8 cellular contexts compared by ENCODE assay signal in genomic region chr17:9644910-9645751, GRCh38. TPM values are rescaled to one million over a fixed set of nuclear protein-coding genes. Genes with fewer than 3 reads are reported as not detected.
A peak's percentile ranks its signal among the peaks of the same experiment; 100 is the strongest.
DNase-seq lines count a peak whose midpoint lies in the region; ATAC-seq and TF ChIP-seq lines count a peak whose summit lies in the region.

A gene with protein sequence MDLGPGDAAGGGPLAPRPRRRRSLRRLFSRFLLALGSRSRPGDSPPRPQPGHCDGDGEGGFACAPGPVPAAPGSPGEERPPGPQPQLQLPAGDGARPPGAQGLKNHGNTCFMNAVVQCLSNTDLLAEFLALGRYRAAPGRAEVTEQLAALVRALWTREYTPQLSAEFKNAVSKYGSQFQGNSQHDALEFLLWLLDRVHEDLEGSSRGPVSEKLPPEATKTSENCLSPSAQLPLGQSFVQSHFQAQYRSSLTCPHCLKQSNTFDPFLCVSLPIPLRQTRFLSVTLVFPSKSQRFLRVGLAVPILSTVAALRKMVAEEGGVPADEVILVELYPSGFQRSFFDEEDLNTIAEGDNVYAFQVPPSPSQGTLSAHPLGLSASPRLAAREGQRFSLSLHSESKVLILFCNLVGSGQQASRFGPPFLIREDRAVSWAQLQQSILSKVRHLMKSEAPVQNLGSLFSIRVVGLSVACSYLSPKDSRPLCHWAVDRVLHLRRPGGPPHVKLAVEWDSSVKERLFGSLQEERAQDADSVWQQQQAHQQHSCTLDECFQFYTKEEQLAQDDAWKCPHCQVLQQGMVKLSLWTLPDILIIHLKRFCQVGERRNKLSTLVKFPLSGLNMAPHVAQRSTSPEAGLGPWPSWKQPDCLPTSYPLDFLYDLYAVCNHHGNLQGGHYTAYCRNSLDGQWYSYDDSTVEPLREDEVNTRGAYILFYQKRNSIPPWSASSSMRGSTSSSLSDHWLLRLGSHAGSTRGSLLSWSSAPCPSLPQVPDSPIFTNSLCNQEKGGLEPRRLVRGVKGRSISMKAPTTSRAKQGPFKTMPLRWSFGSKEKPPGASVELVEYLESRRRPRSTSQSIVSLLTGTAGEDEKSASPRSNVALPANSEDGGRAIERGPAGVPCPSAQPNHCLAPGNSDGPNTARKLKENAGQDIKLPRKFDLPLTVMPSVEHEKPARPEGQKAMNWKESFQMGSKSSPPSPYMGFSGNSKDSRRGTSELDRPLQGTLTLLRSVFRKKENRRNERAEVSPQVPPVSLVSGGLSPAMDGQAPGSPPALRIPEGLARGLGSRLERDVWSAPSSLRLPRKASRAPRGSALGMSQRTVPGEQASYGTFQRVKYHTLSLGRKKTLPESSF (plus strand): TSS chr17:9645517. CDS start chr17:9645633, 116 bp downstream.

- no peaks in the 10 kb centered on the region for H3K9me3 ChIP-seq in osteoblast (ENCODE audit: low read depth, low read length)

- H3K4me2 ChIP-seq in osteoblast (ENCODE audit: insufficient read depth, low read length), result peak within 1 kb of the TSS; percentile 67

- peak; percentile 19 for DNase-seq in NCI-H2029 (lab: John Stamatoyannopoulos, UW)
- no peak for DNase-seq in NCI-H2029 treated with DMSO at 0.1 percent for 48 hours (lab: John Stamatoyannopoulos, UW)
- peak; percentile 54 for DNase-seq in M059J (ENCODE audit: low read depth)
- peak in 2 of 3 experiments; percentile 14 to 17 for DNase-seq in activated CD8-positive, alpha-beta memory T cell treated with anti-CD3 and anti-CD28 coated beads for 48 hours (ENCODE audit: low read depth in 2 of 3, low spot score in 2 of 3)
- DNase-seq in foreskin fibroblast, result peak in 1 of 2 donors; percentile 31
- DNase-seq in osteoblast (ENCODE audit: insufficient read length, low spot score, missing footprints), result peak; percentile 78
- no peak for DNase-seq in globus pallidus (ENCODE audit: low spot score)

- no peaks in the 10 kb centered on the region for H3K36me3 ChIP-seq in osteoblast (ENCODE audit: insufficient read depth, low read length)

- ATAC-seq in HG02763 (IDR thresholded peaks at IDR 0.05; ENCODE audit: unreplicated experiment), result no peak

- TF ChIP-seq CTCF in foreskin fibroblast (IDR thresholded peaks at IDR 0.05; ENCODE audit: low read depth, low read length) (no peak), osteoblast (IDR thresholded peaks at IDR 0.05; ENCODE audit: extremely low read depth, low read depth, low read length) (no peak)

- H3K27ac ChIP-seq in osteoblast (ENCODE audit: low read depth, low read length), result no peak within 1 kb of the TSS

- H3K4me3 ChIP-seq in foreskin fibroblast (ENCODE audit: low read depth in 1 of 2, low read length in 2 of 2), result peak within 1 kb of the TSS; percentile 58 to 65
- peak within 1 kb of the TSS; percentile 53 for H3K4me3 ChIP-seq in osteoblast (ENCODE audit: insufficient read depth, low read length)

- peak within 1 kb of the TSS; percentile 62 for H2AFZ ChIP-seq in osteoblast (ENCODE audit: low read length)

- H3K27me3 ChIP-seq in osteoblast (ENCODE audit: insufficient read depth, low read length), result peaks cover 15% of the 10 kb centered on the region

- H3K4me1 ChIP-seq in osteoblast (ENCODE audit: insufficient read depth, low read length), result peaks cover 3% of the 10 kb centered on the region

- H3K79me2 ChIP-seq in osteoblast (ENCODE audit: insufficient read depth, low read length), result no peaks in the 10 kb centered on the region

- H4K20me1 ChIP-seq in osteoblast (ENCODE audit: insufficient read depth, low read length), result no peaks in the 10 kb centered on the region

RNA-seq across cellular contexts. Expression of the gene that starts here (rescaled TPM):
- 0.27 and 1.7 TPM in 2 replicates for total RNA-seq in M059J (2014; rRNA removed; shearing (Covaris generic))
- total RNA-seq in osteoblast, result under 0.01 and 0.36 TPM in 2 replicates

Comparison
In these comparisons a context has a peak if more than half of its experiments do, and no peak if none do; other contexts are left out.
1. DNase-seq: peak in NCI-H2029 (single experiment), M059J (single experiment) and activated CD8-positive, alpha-beta memory T cell treated with anti-CD3 and anti-CD28 coated beads for 48 hours (2 of 3); none in NCI-H2029 treated with DMSO at 0.1 percent for 48 hours (single experiment) and globus pallidus (single experiment).
2. Peak in DNase-seq, H3K4me3 ChIP-seq and H3K4me2 ChIP-seq in osteoblast; RNA of the gene not detected or under 1 TPM.